In genomic region chr1:235613617-235614016, GRCh38 we compare ENCODE assay signal across 20 cellular contexts. TPM values are rescaled to one million over a fixed set of nuclear protein-coding genes. Genes with fewer than 3 reads are reported as not detected.
"Had no signal": no experiment of that assay in that cellular context is flagged by ENCODE, and none has a peak within 500 bp of the region (broad histone marks: within the 10 kb centered on the region; RNA-seq: fewer than 3 reads in every experiment).

No MANE protein-coding gene starts in this region.

- H3K27ac ChIP-seq: heart right ventricle, left lung, lower lobe of right lung, neutrophil, psoas muscle, stomach had no signal

- H3K9me3 ChIP-seq: heart right ventricle, left lung, lower lobe of right lung, neutrophil, psoas muscle, stomach had no signal

- H3K27me3 Mint-ChIP-seq: type B pancreatic cell had no signal

- ATAC-seq: heart right ventricle; left lung; lower lobe of right lung; naive thymus-derived CD4-positive, alpha-beta T cell; psoas muscle; sciatic nerve; stimulated activated naive B cell treated with anti-CD40 and anti-IgM and Interleukin-4, amounts not matched to agents 10 μg/mL and 1 μg/mL and 100 μg/mL, for 72 hours had no signal

- DNase-seq: central memory CD4-positive, alpha-beta T cell; cortex of kidney; effector memory CD4-positive, alpha-beta T cell; heart right ventricle; islet precursor cell; lower lobe of right lung; mesenchymal stem cell; midbrain; naive thymus-derived CD4-positive, alpha-beta T cell; psoas muscle; retina; stimulated activated CD4-positive, alpha-beta T cell treated with anti-CD3 and anti-CD28 coated beads, Interleukin-2, amount 100 ng/mL, for 24 hours; stimulated activated CD4-positive, alpha-beta T cell treated with anti-CD3 and anti-CD28 coated beads, Interleukin-4, amount 100 ng/mL, for 4 hours; stimulated activated naive B cell treated with anti-CD40 and anti-IgM and Interleukin-4, amounts not matched to agents 10 μg/mL and 1 μg/mL and 100 μg/mL, for 72 hours; stomach; substantia nigra had no signal

- H3K27ac Mint-ChIP-seq: naive thymus-derived CD4-positive, alpha-beta T cell; stimulated activated naive B cell treated with anti-CD40 and anti-IgM and Interleukin-4, amounts not matched to agents 10 μg/mL and 1 μg/mL and 100 μg/mL, for 72 hours; type B pancreatic cell had no signal

- H3K4me1 ChIP-seq: heart right ventricle, left lung, lower lobe of right lung, psoas muscle, stomach had no signal

- H3K27me3 ChIP-seq: left lung, neutrophil, stomach had no signal

- H3K4me3 ChIP-seq: heart right ventricle, left lung, lower lobe of right lung, psoas muscle, stomach had no signal

- H3K36me3 Mint-ChIP-seq: naive thymus-derived CD4-positive, alpha-beta T cell; stimulated activated naive B cell treated with anti-CD40 and anti-IgM and Interleukin-4, amounts not matched to agents 10 μg/mL and 1 μg/mL and 100 μg/mL, for 72 hours; type B pancreatic cell had no signal

- H3K36me3 ChIP-seq: heart right ventricle, left lung, lower lobe of right lung, neutrophil, stomach had no signal

- H3K9me3 Mint-ChIP-seq: naive thymus-derived CD4-positive, alpha-beta T cell; stimulated activated naive B cell treated with anti-CD40 and anti-IgM and Interleukin-4, amounts not matched to agents 10 μg/mL and 1 μg/mL and 100 μg/mL, for 72 hours; type B pancreatic cell had no signal

- H3K4me3 Mint-ChIP-seq: naive thymus-derived CD4-positive, alpha-beta T cell; stimulated activated naive B cell treated with anti-CD40 and anti-IgM and Interleukin-4, amounts not matched to agents 10 μg/mL and 1 μg/mL and 100 μg/mL, for 72 hours; type B pancreatic cell had no signal

- H3K4me1 Mint-ChIP-seq: naive thymus-derived CD4-positive, alpha-beta T cell; stimulated activated naive B cell treated with anti-CD40 and anti-IgM and Interleukin-4, amounts not matched to agents 10 μg/mL and 1 μg/mL and 100 μg/mL, for 72 hours had no signal

RNA-seq across cellular contexts. Expression of gene GNG4, which starts 36.0 kb away (rescaled TPM):
- total RNA-seq: left lung, lower lobe of right lung, psoas muscle had no signal
- polyA plus RNA-seq: naive thymus-derived CD4-positive, alpha-beta T cell had no signal
